In the genomic region with DNA sequence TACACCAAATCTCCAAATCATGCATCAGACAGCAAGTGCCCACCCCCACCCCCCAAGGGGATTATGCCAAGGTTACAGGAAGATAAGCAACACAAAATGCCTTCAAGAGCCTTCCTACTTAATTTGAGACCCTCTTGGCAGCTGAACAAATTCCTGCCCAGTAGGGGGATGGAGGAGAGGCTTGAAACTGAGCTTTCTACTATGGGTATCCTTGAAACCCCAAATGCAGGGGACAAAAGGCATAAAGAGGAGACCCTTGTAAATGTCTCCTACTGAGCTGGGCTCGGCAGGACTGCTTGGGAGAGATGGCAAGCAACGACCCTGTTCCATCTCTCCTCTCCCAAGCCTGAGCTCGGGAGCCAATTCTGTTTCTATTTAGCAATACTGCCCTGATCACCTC, we compare ENCODE assay signal across 16 cellular contexts. TPM values are rescaled to one million over a fixed set of nuclear protein-coding genes. Genes with fewer than 3 reads are reported as not detected.
DNase-seq lines count a peak whose midpoint lies in the region; ATAC-seq and TF ChIP-seq lines count a peak whose summit lies in the region.
"Had no signal": no experiment of that assay in that cellular context is flagged by ENCODE, and none has a peak within 500 bp of the region (broad histone marks: within the 10 kb centered on the region; RNA-seq: fewer than 3 reads in every experiment).

No MANE protein-coding gene starts in this region.

- no peak for ATAC-seq in right cardiac atrium
- ATAC-seq: foreskin keratinocyte had no signal

- intact Hi-C loops in cardiac septum (cut with DNase I), result no loop called here
- intact Hi-C loops in right cardiac atrium (cut with DNase I), result no loop called here

- H3K9me3 ChIP-seq in cardiac muscle cell (ENCODE audit: low read depth) (no peaks in the 10 kb centered on the region), SK-N-MC (ENCODE audit: low read depth, low read length) (no peaks in the 10 kb centered on the region), right cardiac atrium (ENCODE audit: control insufficient read depth, low read length) (no peaks in the 10 kb centered on the region), skeletal muscle tissue (ENCODE audit: control insufficient read depth in 3 of 3, low read length in 3 of 3) (no peaks in the 10 kb centered on the region)
- H3K9me3 ChIP-seq: Caco-2, colonic mucosa had no signal

- peaks cover 38% of the 10 kb centered on the region for H3K4me1 ChIP-seq in cardiac muscle cell (ENCODE audit: low read depth)
- H3K4me1 ChIP-seq in right cardiac atrium (ENCODE audit: control insufficient read depth, insufficient read depth, low read length), result peaks cover 17% of the 10 kb centered on the region
- peaks cover 65 to 73% (median 69%) of the 10 kb centered on the region in 3 donors for H3K4me1 ChIP-seq in skeletal muscle tissue (ENCODE audit: control insufficient read depth in 3 of 3, insufficient read depth in 3 of 3, low read length in 3 of 3)
- H3K4me1 ChIP-seq: colonic mucosa had no signal

- TF ChIP-seq CTCF in cardiac muscle cell (IDR thresholded peaks at IDR 0.05; ENCODE audit: low read depth, low read length), result no peak

- H3K4me3 ChIP-seq in cardiac muscle cell (peak overlapping the region; percentile 7), SK-N-MC (0 out of 2 replicates have a peak overlapping the region, but pooled peaks have one; percentile 8), right cardiac atrium (ENCODE audit: low read length) (peak overlapping the region; percentile 79), skeletal muscle tissue (ENCODE audit: low read length in 3 of 3) (peak overlapping the region; percentile 67 to 91 (median 73))
- H3K4me3 ChIP-seq: colonic mucosa, lung had no signal

- WGBS in right cardiac atrium, result 41% methylated on average over 3 of the region's 3 CpGs

- H3K27me3 ChIP-seq in cardiac muscle cell, result no peaks in the 10 kb centered on the region
- H3K27me3 ChIP-seq in right cardiac atrium (ENCODE audit: control insufficient read depth, insufficient read depth), result no peaks in the 10 kb centered on the region
- no peaks in the 10 kb centered on the region for H3K27me3 ChIP-seq in skeletal muscle tissue (ENCODE audit: control insufficient read depth in 3 of 3, insufficient read depth in 3 of 3, low read length in 3 of 3)
- H3K27me3 ChIP-seq: colonic mucosa, foreskin keratinocyte had no signal

- H3K9ac ChIP-seq in SK-N-MC (ENCODE audit: insufficient read length), result no peak overlapping the region
- H3K9ac ChIP-seq in skeletal muscle tissue (ENCODE audit: low read depth in 1 of 3, low read length in 3 of 3), result peak overlapping the region in 2 of 3 donors; percentile 63 to 98

- H3K27ac ChIP-seq in cardiac muscle cell, result no peak overlapping the region
- H3K27ac ChIP-seq in SK-N-MC, result no peak overlapping the region
- H3K27ac ChIP-seq in right cardiac atrium (ENCODE audit: low read length), result peak overlapping the region; percentile 44
- H3K27ac ChIP-seq in skeletal muscle tissue (ENCODE audit: low read depth, low read length), result no peak overlapping the region
- H3K27ac ChIP-seq: colonic mucosa, foreskin keratinocyte had no signal

- DNase-seq in cardiac muscle cell (ENCODE audit: low read depth in 1 of 2, low spot score in 1 of 2) (no peak), cardiac septum (ENCODE audit: low spot score) (no peak), SK-N-MC (ENCODE audit: low read depth, low spot score) (no peak), right cardiac atrium (no peak), SKM-1 (lab: John Stamatoyannopoulos, UW; ENCODE audit: unreplicated experiment) (no peak), foreskin melanocyte (no peak), inferior parietal cortex (ENCODE audit: extremely low spot score) (no peak)
- DNase-seq: activated CD4-positive, CD25-positive, alpha-beta regulatory T cell; activated effector memory CD4-positive, alpha-beta T cell treated with Interleukin-2 at 50 U/mL for 16 hours; Caco-2; colonic mucosa; foreskin keratinocyte; NCI-H1417 had no signal

- peaks cover 4% of the 10 kb centered on the region for H3K36me3 ChIP-seq in cardiac muscle cell
- no peaks in the 10 kb centered on the region for H3K36me3 ChIP-seq in SK-N-MC (ENCODE audit: insufficient read depth, low read length)
- H3K36me3 ChIP-seq in skeletal muscle tissue (ENCODE audit: control insufficient read depth in 3 of 3, insufficient read depth in 3 of 3, low read length in 3 of 3), result peaks cover 5 to 35% (median 6%) of the 10 kb centered on the region in 3 donors
- H3K36me3 ChIP-seq: colonic mucosa had no signal

RNA-seq across cellular contexts. Expression of a gene that starts 3.5 kb away (rescaled TPM):
- total RNA-seq in cardiac muscle cell (29.4 and 52.1 TPM in 2 replicates), cardiac septum (238 TPM), right cardiac atrium (100 to 1,000 TPM; 235 to 420 (median 330) TPM), skeletal muscle tissue (12.0 TPM)
- polyA plus RNA-seq in cardiac muscle cell (43.5 and 44.5 TPM in 2 replicates), right cardiac atrium (187 TPM)

RNA-seq across cellular contexts. Expression of a gene that starts 34.2 kb away (rescaled TPM):
- 3.3 and 7.2 TPM in 2 replicates for total RNA-seq in cardiac muscle cell
- 6.5 and 15.2 TPM in 2 replicates for polyA plus RNA-seq in cardiac muscle cell
- 21.3 TPM for total RNA-seq in cardiac septum
- total RNA-seq in right cardiac atrium, result 10 to 100 TPM; 19.3 to 24.8 (median 21.4) TPM
- 10.6 TPM for polyA plus RNA-seq in right cardiac atrium
- 4.7 TPM for total RNA-seq in skeletal muscle tissue

RNA-seq across cellular contexts. Expression of a gene that starts 40.5 kb away (rescaled TPM):
- not detected in 2 replicates for total RNA-seq in cardiac muscle cell
- polyA plus RNA-seq in cardiac muscle cell, result 0.18 and 0.57 TPM in 2 replicates
- total RNA-seq in cardiac septum, result 1.7 TPM
- 1 to 10 TPM in 3 of 4 donors, under 1 TPM in 1; 0.64 to 2.2 (median 1.6) TPM for total RNA-seq in right cardiac atrium
- polyA plus RNA-seq in right cardiac atrium, result 1.0 TPM
- not detected for total RNA-seq in skeletal muscle tissue
- total RNA-seq: Caco-2, foreskin keratinocyte, myocyte had no signal
- polyA plus RNA-seq: foreskin keratinocyte had no signal

RNA-seq across cellular contexts. Expression of a gene that starts 59.5 kb away (rescaled TPM):
- 100 and 175 TPM in 2 replicates for total RNA-seq in cardiac muscle cell
- 47.0 and 80.9 TPM in 2 replicates for polyA plus RNA-seq in cardiac muscle cell
- 213 TPM for total RNA-seq in cardiac septum
- total RNA-seq in right cardiac atrium, result 100 to 1,000 TPM; 224 to 277 (median 251) TPM
- polyA plus RNA-seq in right cardiac atrium, result 89.9 TPM
- 152 TPM for total RNA-seq in skeletal muscle tissue

Comparison
In these comparisons a context has a peak if more than half of its experiments do, and no peak if none do; other contexts are left out.
1. H3K4me3 ChIP-seq: peak in every context shown above with its lines; median percentile 79 in right cardiac atrium; 73 in skeletal muscle tissue; 8 in SK-N-MC; 7 in cardiac muscle cell.